Comparison of ENCODE assay signal across 9 cellular contexts in the genomic region with DNA sequence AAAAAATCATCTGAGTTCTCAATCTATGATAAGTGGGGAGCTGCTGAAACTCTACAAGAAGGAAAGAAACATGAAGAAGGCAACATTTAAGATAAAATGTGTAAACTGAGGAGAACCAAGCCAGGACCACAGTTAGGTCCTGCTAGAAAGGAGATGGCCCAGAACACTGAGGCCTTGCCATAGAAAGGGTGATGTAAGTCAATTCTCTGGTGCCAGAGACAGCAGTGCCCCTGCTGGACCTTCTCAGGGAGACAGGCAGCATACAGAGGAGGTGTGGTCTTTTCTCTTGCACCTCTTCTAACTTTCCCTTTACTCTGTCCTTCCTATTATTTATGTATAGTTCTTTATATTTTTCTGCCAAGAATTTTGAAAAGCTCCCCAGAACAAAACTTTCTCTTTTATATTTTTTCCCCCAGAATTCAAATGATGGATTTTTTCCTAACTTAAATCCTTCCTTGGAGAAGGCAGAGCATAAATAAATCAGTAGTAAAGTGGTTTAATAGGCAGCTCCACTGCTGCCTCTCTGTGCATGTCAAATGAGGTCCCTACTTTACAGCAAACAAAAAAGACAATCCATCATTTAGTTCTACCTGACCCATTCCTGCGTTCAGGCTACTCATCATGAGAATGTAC. TPM values are rescaled to one million over a fixed set of nuclear protein-coding genes. Genes with fewer than 3 reads are reported as not detected.
DNase-seq lines count a peak whose midpoint lies in the region; ATAC-seq, FAIRE-seq and TF ChIP-seq lines count a peak whose summit lies in the region.
"Had no signal": no experiment of that assay in that cellular context is flagged by ENCODE, and none has a peak within 500 bp of the region (broad histone marks: within the 10 kb centered on the region; RNA-seq: fewer than 3 reads in every experiment).

No MANE protein-coding gene starts in this region.

- no peak for TF ChIP-seq POLR2A in NB4 (IDR thresholded peaks at IDR 0.05; ENCODE audit: extremely low read depth, insufficient read length)
- no peak for TF ChIP-seq POLR2A in upper lobe of left lung (IDR thresholded peaks at IDR 0.05)

- H3K27ac ChIP-seq in astrocyte (ENCODE audit: low read depth, low read length) (no peak overlapping the region), keratinocyte (ENCODE audit: control insufficient read depth, insufficient read depth, low read length) (no peak overlapping the region), upper lobe of left lung (no peak overlapping the region)

- no peak overlapping the region for H3K9ac ChIP-seq in astrocyte (ENCODE audit: low read length)
- H3K9ac ChIP-seq in keratinocyte (ENCODE audit: control insufficient read depth, extremely low read depth, insufficient read depth, low read length) = no peak overlapping the region

- H3K36me3 ChIP-seq in astrocyte (ENCODE audit: insufficient read depth, low read length) (no peaks in the 10 kb centered on the region), keratinocyte (ENCODE audit: control insufficient read depth in 2 of 2, extremely low read depth in 1 of 2, insufficient read depth in 2 of 2, low read length in 2 of 2) (peaks cover 6 to 26% of the 10 kb centered on the region in 2 experiments), upper lobe of left lung (peaks cover 0 to 15% (median 12%) of the 10 kb centered on the region in 4 donors)

- dilution Hi-C loops in keratinocyte (cut with MboI; ENCODE audit: extremely low pct_ligation_motif_present, low sequenced_read_pairs) = no loop called here

- H3K4me2 ChIP-seq in astrocyte (ENCODE audit: low read length) = no peak overlapping the region
- no peak overlapping the region for H3K4me2 ChIP-seq in keratinocyte (ENCODE audit: control insufficient read depth, extremely low read depth, insufficient read depth, low read depth, low read length)

- no peak for FAIRE-seq in astrocyte (lab: Jason Lieb, UNC)
- no peak for FAIRE-seq in keratinocyte (lab: Jason Lieb, UNC)
- FAIRE-seq in frontal cortex (lab: Jason Lieb, UNC) = no peak

- H3K9me3 Mint-ChIP-seq in astrocyte (ENCODE audit: unreplicated experiment) = no peaks in the 10 kb centered on the region
- H3K9me3 Mint-ChIP-seq: dendritic cell treated with granulocyte-macrophage colony-stimulating factor and Interleukin-4, amounts not matched to agents 40 ng/mL and 50 ng/mL, for 4 days had no signal

- H4K20me1 ChIP-seq in astrocyte (ENCODE audit: insufficient read depth, low read length) = peaks cover 7% of the 10 kb centered on the region
- H4K20me1 ChIP-seq in keratinocyte (ENCODE audit: control insufficient read depth, extremely low read depth, insufficient read depth, low read length) = no peaks in the 10 kb centered on the region

- H3K4me1 ChIP-seq in astrocyte (ENCODE audit: insufficient read depth, low read length) = peaks cover 1% of the 10 kb centered on the region
- peaks cover 30% of the 10 kb centered on the region for H3K4me1 ChIP-seq in keratinocyte (ENCODE audit: control insufficient read depth, extremely low read depth, insufficient read depth, low read length)
- peaks cover 0 to 2% (median under 1%) of the 10 kb centered on the region in 4 donors for H3K4me1 ChIP-seq in upper lobe of left lung

- TF ChIP-seq CTCF in NB4 (IDR thresholded peaks at IDR 0.05; ENCODE audit: low read depth, low read length) (peak; percentile 66), astrocyte (IDR thresholded peaks at IDR 0.05; ENCODE audit: insufficient read depth, low read depth, low read length) (peak; percentile 59), keratinocyte (optimal IDR thresholded peaks at IDR 0.05 in 1 of 3, IDR thresholded peaks at IDR 0.05 in 1 of 3, conservative IDR thresholded peaks at IDR 0.05 in 1 of 3; ENCODE audit: extremely low read depth in 1 of 3, insufficient read depth in 2 of 3, low read length in 3 of 3) (peak in 2 of 3 experiments; percentile 67 to 71), upper lobe of left lung (IDR thresholded peaks at IDR 0.05) (peak in 5 of 6 experiments; percentile 23 to 54 (median 47))

- no peaks in the 10 kb centered on the region for H3K9me1 ChIP-seq in keratinocyte (ENCODE audit: control insufficient read depth, extremely low read depth, insufficient read depth, low read length)

- peaks cover 5% of the 10 kb centered on the region for H3K36me3 Mint-ChIP-seq in astrocyte (ENCODE audit: low read depth, unreplicated experiment)

- TF ChIP-seq EP300 in upper lobe of left lung (IDR thresholded peaks at IDR 0.05) = no peak

- 81 to 89% methylated on average over 1 of the region's 1 CpG for WGBS in upper lobe of left lung, 2 donors

- no peak overlapping the region for H3K4me3 ChIP-seq in NB4 (ENCODE audit: low read depth, low read length)
- H3K4me3 ChIP-seq in astrocyte (ENCODE audit: insufficient read depth, low read depth, low read length) = no peak overlapping the region
- H3K4me3 ChIP-seq in keratinocyte (ENCODE audit: control insufficient read depth in 2 of 3, extremely low read depth in 1 of 3, insufficient read depth in 2 of 3, low read depth in 1 of 3, low read length in 3 of 3) = no peak overlapping the region
- H3K4me3 ChIP-seq in upper lobe of left lung = no peak overlapping the region

- peak; percentile 35 for DNase-seq in stimulated activated CD4-positive, alpha-beta T cell treated with anti-CD3 and anti-CD28 coated beads, Interleukin-15, amount 100 ng/mL, for 24 hours
- DNase-seq in stimulated activated CD4-positive, alpha-beta T cell treated with anti-CD3 and anti-CD28 coated beads, Interleukin-1b, Interleukin-23, amount 100 ng/mL, for 48 hours = no peak
- peak; percentile 59 for DNase-seq in NB4 (ENCODE audit: low read depth)
- DNase-seq in astrocyte (ENCODE audit: low read depth) = peak; percentile 23
- DNase-seq in keratinocyte (ENCODE audit: low read depth, low spot score) = no peak
- no peak for DNase-seq in upper lobe of left lung
- no peak for DNase-seq in frontal cortex (ENCODE audit: low spot score in 2 of 2)

- ATAC-seq in upper lobe of left lung (ENCODE audit: low FRiP score in 2 of 2) (peak; percentile 52 to 76), HG03097 (IDR thresholded peaks at IDR 0.05; ENCODE audit: low FRiP score, unreplicated experiment) (no peak)

- no peaks in the 10 kb centered on the region for H3K79me2 ChIP-seq in astrocyte (ENCODE audit: insufficient read depth, low read length)
- no peaks in the 10 kb centered on the region for H3K79me2 ChIP-seq in keratinocyte (ENCODE audit: control insufficient read depth, insufficient read depth, low read length)

- H3K9me3 ChIP-seq in astrocyte (ENCODE audit: insufficient read depth, low read depth, low read length) = no peaks in the 10 kb centered on the region
- H3K9me3 ChIP-seq in keratinocyte (ENCODE audit: control insufficient read depth, low read depth, low read length) = no peaks in the 10 kb centered on the region
- no peaks in the 10 kb centered on the region for H3K9me3 ChIP-seq in upper lobe of left lung

- H2AFZ ChIP-seq in astrocyte (ENCODE audit: low read depth, low read length) (no peak overlapping the region), keratinocyte (ENCODE audit: control insufficient read depth, low read length) (no peak overlapping the region)

- peaks cover 20% of the 10 kb centered on the region for H3K4me1 Mint-ChIP-seq in astrocyte (ENCODE audit: low read depth, unreplicated experiment)

- no peaks in the 10 kb centered on the region for H3K27me3 ChIP-seq in astrocyte (ENCODE audit: insufficient read depth, low read length)
- no peaks in the 10 kb centered on the region for H3K27me3 ChIP-seq in keratinocyte (ENCODE audit: control insufficient read depth, extremely low read depth, insufficient read depth, low read length)
- no peaks in the 10 kb centered on the region for H3K27me3 ChIP-seq in upper lobe of left lung

- H3K27me3 Mint-ChIP-seq in astrocyte (ENCODE audit: low read depth, unreplicated experiment) = no peaks in the 10 kb centered on the region
- H3K27me3 Mint-ChIP-seq: dendritic cell treated with granulocyte-macrophage colony-stimulating factor and Interleukin-4, amounts not matched to agents 40 ng/mL and 50 ng/mL, for 4 days had no signal

- H3K4me3 Mint-ChIP-seq in astrocyte (ENCODE audit: unreplicated experiment) = no peak overlapping the region
- H3K4me3 Mint-ChIP-seq: dendritic cell treated with granulocyte-macrophage colony-stimulating factor and Interleukin-4, amounts not matched to agents 40 ng/mL and 50 ng/mL, for 4 days had no signal

- peak overlapping the region; percentile 64 for H3K27ac Mint-ChIP-seq in astrocyte (ENCODE audit: unreplicated experiment)
- H3K27ac Mint-ChIP-seq: dendritic cell treated with granulocyte-macrophage colony-stimulating factor and Interleukin-4, amounts not matched to agents 40 ng/mL and 50 ng/mL, for 4 days had no signal

RNA-seq across cellular contexts. Expression of a gene that starts 9.0 kb away (rescaled TPM):
- 70.2 and 79.1 TPM in 2 replicates for total RNA-seq in astrocyte
- polyA plus RNA-seq in keratinocyte = 43.8 to 76.7 TPM (median 71.4 TPM) in 3 replicates
- polyA plus RNA-seq in keratinocyte (2011; ENCODE audit: low read depth) = 26.5 TPM
- polyA plus RNA-seq in keratinocyte (2011; cell fraction: cytosol; rRNA removed) = 22.3 and 22.6 TPM in 2 replicates
- 11.0 and 12.1 TPM in 2 replicates for polyA plus RNA-seq in keratinocyte (2011; cell fraction: nucleus; rRNA removed)
- polyA plus RNA-seq in keratinocyte (2012; ENCODE audit: low replicate concordance) = 140 and 159 TPM in 2 replicates
- 9.6 to 14.3 TPM (median 12.0 TPM) in 3 replicates for polyA minus RNA-seq in keratinocyte
- polyA minus RNA-seq in keratinocyte (2011; cell fraction: cytosol; rRNA and poly(A)+ RNA removed) = 14.4 TPM
- 3.6 and 5.1 TPM in 2 replicates for polyA minus RNA-seq in keratinocyte (2011; cell fraction: nucleus; rRNA and poly(A)+ RNA removed)
- 10 to 100 TPM in 5 of 6 donors, 1 to 10 TPM in 1; 8.9 to 53.0 (median 18.2) TPM for total RNA-seq in upper lobe of left lung
- total RNA-seq in frontal cortex = 19.6 TPM

RNA-seq across cellular contexts. Expression of a gene that starts 44.2 kb away (rescaled TPM):
- total RNA-seq in astrocyte = 4.5 and 4.6 TPM in 2 replicates
- 0.05 TPM in 1 of 3 replicates, not detected in the others for polyA plus RNA-seq in keratinocyte
- polyA plus RNA-seq in keratinocyte (2011; ENCODE audit: low read depth) = not detected
- not detected in 2 replicates for polyA plus RNA-seq in keratinocyte (2011; cell fraction: cytosol; rRNA removed)
- polyA plus RNA-seq in keratinocyte (2011; cell fraction: nucleus; rRNA removed) = not detected in 2 replicates
- polyA plus RNA-seq in keratinocyte (2012; ENCODE audit: low replicate concordance) = not detected in 2 replicates
- polyA minus RNA-seq in keratinocyte = not detected in 3 replicates
- polyA minus RNA-seq in keratinocyte (2011; cell fraction: cytosol; rRNA and poly(A)+ RNA removed) = not detected
- polyA minus RNA-seq in keratinocyte (2011; cell fraction: nucleus; rRNA and poly(A)+ RNA removed) = not detected in 2 replicates
- 10 to 100 TPM in 1 of 6 donors, 1 to 10 TPM in 5; 1.9 to 11.5 (median 4.9) TPM for total RNA-seq in upper lobe of left lung
- total RNA-seq in frontal cortex = not detected

Comparison
In these comparisons a context has a peak if more than half of its experiments do, and no peak if none do; other contexts are left out.
1. DNase-seq: peak in stimulated activated CD4-positive, alpha-beta T cell treated with anti-CD3 and anti-CD28 coated beads, Interleukin-15, amount 100 ng/mL, for 24 hours (single experiment), NB4 (single experiment) and astrocyte (single experiment); none in stimulated activated CD4-positive, alpha-beta T cell treated with anti-CD3 and anti-CD28 coated beads, Interleukin-1b, Interleukin-23, amount 100 ng/mL, for 48 hours (single experiment), keratinocyte (single experiment), upper lobe of left lung (0 of 2) and frontal cortex (0 of 2).
2. Peak in every context shown above with its lines, with median percentiles within 50 percentile points of each other: CTCF ChIP-seq.